In genomic region chr15:85649372-85649771, GRCh38 we compare ENCODE assay signal across 8 cellular contexts.
DNase-seq lines count a peak whose midpoint lies in the region; ATAC-seq and TF ChIP-seq lines count a peak whose summit lies in the region.

No MANE protein-coding gene starts in this region.

- POLR2A ChIA-PET in BJ (lab: Charles Lee): no interaction called here

- peaks cover 10% of the 10 kb centered on the region for H3K4me1 ChIP-seq in cardiac muscle cell (ENCODE audit: low read depth)

- H3K27me3 ChIP-seq in BJ (ENCODE audit: control insufficient read depth, insufficient read depth, low read length): no peaks in the 10 kb centered on the region
- no peaks in the 10 kb centered on the region for H3K27me3 ChIP-seq in cardiac muscle cell

- H3K4me3 ChIP-seq in BJ (ENCODE audit: low read depth, low read length) (no peak overlapping the region), cardiac muscle cell (no peak overlapping the region)

- peak; percentile 45 for DNase-seq in BJ (ENCODE audit: low read depth)
- peak; percentile 56 for DNase-seq in HS-5 (ENCODE audit: low read depth)
- peak; percentile 22 for DNase-seq in activated T-cell treated with anti-CD3 and anti-CD28 coated beads for 48 hours (ENCODE audit: low read depth)
- peak; percentile 13 to 89 for DNase-seq in cardiac muscle cell (ENCODE audit: low read depth in 1 of 2, low spot score in 1 of 2)
- DNase-seq in stimulated activated CD8-positive, alpha-beta memory T cell treated with anti-CD3 and anti-CD28 coated beads, Interleukin-7, amount 100 ng/mL, for 4 hours (ENCODE audit: low read depth in 2 of 2): peak; percentile 25 to 31
- DNase-seq in GOT3 (lab: John Stamatoyannopoulos, UW): no peak

- H3K9me3 ChIP-seq in cardiac muscle cell (ENCODE audit: low read depth): no peaks in the 10 kb centered on the region

- no peaks in the 10 kb centered on the region; the same call in 1 of the 2 replicates for H3K36me3 ChIP-seq in BJ (ENCODE audit: control insufficient read depth, insufficient read depth, low read length)
- peaks cover 3% of the 10 kb centered on the region for H3K36me3 ChIP-seq in cardiac muscle cell

- TF ChIP-seq CTCF in BJ (IDR thresholded peaks at IDR 0.05; ENCODE audit: insufficient read depth, low read depth, low read length): no peak
- no peak for TF ChIP-seq CTCF in cardiac muscle cell (IDR thresholded peaks at IDR 0.05; ENCODE audit: low read depth, low read length)

- H3K27ac ChIP-seq in cardiac muscle cell: peak overlapping the region; percentile 26

- ATAC-seq in HG03139 (IDR thresholded peaks at IDR 0.05; ENCODE audit: unreplicated experiment): no peak
- no peak for ATAC-seq in HG03521 (IDR thresholded peaks at IDR 0.05; ENCODE audit: unreplicated experiment)

- CTCF ChIA-PET in BJ (lab: Yijun Ruan, JAX): interaction anchor here (1.5 kb wide), 1 partner anchor 15 kb away, joined by 4 read pairs; no protein-coding TSS in a partner anchor
